20 cellular contexts compared by ENCODE assay signal in genomic region chr12:67107751-67108269, GRCh38.
"Had no signal": no experiment of that assay in that cellular context is flagged by ENCODE, and none has a peak within 500 bp of the region (broad histone marks: within the 10 kb centered on the region; RNA-seq: fewer than 3 reads in every experiment).

No MANE protein-coding gene starts in this region.

- H3K36me3 ChIP-seq: ascending aorta, esophagus muscularis mucosa, gastroesophageal sphincter, heart right ventricle, left lung, sigmoid colon, upper lobe of left lung had no signal

- ATAC-seq: activated T-cell treated with anti-CD3 and anti-CD28 coated beads, Interleukin-2, amount 50 U/mL, for 72 hours; gastroesophageal sphincter; heart right ventricle; left lung; stimulated activated effector memory CD8-positive, alpha-beta T cell treated with anti-CD3 and anti-CD28 coated beads, Interleukin-12 subunit alpha, Interleukin-12 subunit beta, amount 100 ng/mL, for 72 hours had no signal

- H3K4me1 ChIP-seq: ascending aorta, esophagus muscularis mucosa, gastroesophageal sphincter, heart right ventricle, left lung, sigmoid colon, testis, upper lobe of left lung had no signal

- H3K4me1 Mint-ChIP-seq: nephron progenitor cell; stimulated activated effector memory CD8-positive, alpha-beta T cell treated with anti-CD3 and anti-CD28 coated beads, Interleukin-12 subunit alpha, Interleukin-12 subunit beta, amount 100 ng/mL, for 72 hours had no signal

- H3K27me3 ChIP-seq: ascending aorta, esophagus muscularis mucosa, gastroesophageal sphincter, heart right ventricle, left lung, sigmoid colon, testis, upper lobe of left lung had no signal

- DNase-seq: activated CD4-positive, alpha-beta T cell treated with anti-CD3 and anti-CD28 coated beads, Interleukin-2, amount 50 U/mL, for 1 hour; activated CD8-positive, alpha-beta memory T cell treated with anti-CD3 and anti-CD28 coated beads for 24 hours; activated CD8-positive, alpha-beta memory T cell treated with anti-CD3 and anti-CD28 coated beads, Interleukin-2, amount 50 U/mL, for 48 hours; activated effector memory CD4-positive, alpha-beta T cell treated with anti-CD3 and anti-CD28 coated beads, Interleukin-2, amount 50 U/mL, for 16 hours; activated naive CD4-positive, alpha-beta T cell treated with anti-CD3 and anti-CD28 coated beads, Interleukin-2, amount 50 U/mL, for 16 hours; activated T-cell treated with anti-CD3 and anti-CD28 coated beads, Interleukin-2, amount 50 U/mL, for 72 hours; cerebellar nuclear complex; effector CD8-positive, alpha-beta T cell; heart right ventricle; left lung; nephron progenitor cell; nucleus accumbens; sigmoid colon; stimulated activated CD4-positive, alpha-beta T cell treated with anti-CD3 and anti-CD28 coated beads, Interleukin-4, amount 100 ng/mL, for 24 hours; testis; upper lobe of left lung had no signal

- H3K27ac Mint-ChIP-seq: activated T-cell treated with anti-CD3 and anti-CD28 coated beads, Interleukin-2, amount 50 U/mL, for 72 hours; nephron progenitor cell; stimulated activated effector memory CD8-positive, alpha-beta T cell treated with anti-CD3 and anti-CD28 coated beads, Interleukin-12 subunit alpha, Interleukin-12 subunit beta, amount 100 ng/mL, for 72 hours had no signal

- H3K9me3 ChIP-seq: ascending aorta, testis had no signal

- H3K27ac ChIP-seq: ascending aorta, esophagus muscularis mucosa, gastroesophageal sphincter, heart right ventricle, left lung, sigmoid colon, testis, upper lobe of left lung had no signal

- H3K36me3 Mint-ChIP-seq: stimulated activated effector memory CD8-positive, alpha-beta T cell treated with anti-CD3 and anti-CD28 coated beads, Interleukin-12 subunit alpha, Interleukin-12 subunit beta, amount 100 ng/mL, for 72 hours had no signal

- H3K4me3 Mint-ChIP-seq: activated T-cell treated with anti-CD3 and anti-CD28 coated beads, Interleukin-2, amount 50 U/mL, for 72 hours; nephron progenitor cell; stimulated activated effector memory CD8-positive, alpha-beta T cell treated with anti-CD3 and anti-CD28 coated beads, Interleukin-12 subunit alpha, Interleukin-12 subunit beta, amount 100 ng/mL, for 72 hours had no signal

- H3K4me3 ChIP-seq: ascending aorta, esophagus muscularis mucosa, gastroesophageal sphincter, heart right ventricle, left lung, sigmoid colon, testis, upper lobe of left lung had no signal
